Comparison of ENCODE assay signal across 12 cellular contexts in genomic region chr9:86854898-86855523, GRCh38.
DNase-seq lines count a peak whose midpoint lies in the region; ATAC-seq, FAIRE-seq and TF ChIP-seq lines count a peak whose summit lies in the region.
"Had no signal": no experiment of that assay in that cellular context is flagged by ENCODE, and none has a peak within 500 bp of the region (broad histone marks: within the 10 kb centered on the region; RNA-seq: fewer than 3 reads in every experiment).

No MANE protein-coding gene starts in this region.

- H3K4me1 Mint-ChIP-seq in mesothelial cell of epicardium = peaks cover 30% of the 10 kb centered on the region

- H3K27me3 Mint-ChIP-seq in mesothelial cell of epicardium (ENCODE audit: low read depth) = no peaks in the 10 kb centered on the region

- no peak for ATAC-seq in HG03139 (IDR thresholded peaks at IDR 0.05; ENCODE audit: unreplicated experiment)
- no peak for ATAC-seq in GM19023 (IDR thresholded peaks at IDR 0.05; ENCODE audit: unreplicated experiment)
- ATAC-seq in GM21515 (IDR thresholded peaks at IDR 0.05; ENCODE audit: unreplicated experiment) = no peak
- ATAC-seq: Panc1 had no signal

- FAIRE-seq in bronchial epithelial cell (lab: Jason Lieb, UNC) = no peak
- FAIRE-seq: G401.6 had no signal

- H3K27me3 ChIP-seq in bronchial epithelial cell (ENCODE audit: control insufficient read depth, insufficient read depth, low read length) = no peaks in the 10 kb centered on the region

- H3K36me3 ChIP-seq in bronchial epithelial cell (ENCODE audit: control insufficient read depth, insufficient read depth, low read length) = no peaks in the 10 kb centered on the region
- H3K36me3 ChIP-seq: left ventricle myocardium inferior had no signal

- no peak overlapping the region for H3K4me3 Mint-ChIP-seq in mesothelial cell of epicardium

- DNase-seq in Caki2 (ENCODE audit: low read depth) (peak; percentile 25), NCI-H1092 treated with DMSO at 0.1 percent for 48 hours (lab: John Stamatoyannopoulos, UW) (peak; percentile 85), bronchial epithelial cell (ENCODE audit: low read depth) (peak; percentile 51), mesothelial cell of epicardium (ENCODE audit: low spot score in 2 of 2, unreplicated experiment in 2 of 2) (peak in 1 of 2 experiments; percentile 49), DMS114 treated with DMSO at 0.1 percent for 48 hours (lab: John Stamatoyannopoulos, UW; ENCODE audit: unreplicated experiment) (no peak)
- DNase-seq: left ventricle myocardium inferior had no signal

- H3K9me3 Mint-ChIP-seq in mesothelial cell of epicardium = peaks cover 24% of the 10 kb centered on the region
- H3K9me3 Mint-ChIP-seq: activated T-helper 2 cell treated with anti-CD3 and anti-CD28 coated beads, Interferon-gamma antibody, Interleukin-2, Interleukin-4, amounts not matched to agents 10 μg/mL and 5 μg/mL and 100 μg/mL, durations not matched to agents 14 hours and 24 hours and 36 hours had no signal

- TF ChIP-seq CTCF in bronchial epithelial cell (IDR thresholded peaks at IDR 0.05; ENCODE audit: insufficient read depth, low read length, severe bottlenecking) (no peak), mesothelial cell of epicardium (IDR thresholded peaks at IDR 0.05; ENCODE audit: unreplicated experiment) (no peak)

- peaks cover 7% of the 10 kb centered on the region for H3K36me3 Mint-ChIP-seq in mesothelial cell of epicardium

- in situ Hi-C loops in Caki2 (cut with HindIII; ENCODE audit: low pct_unique_long_range_greater_than_20kb, low sequenced_read_pairs) = no loop called here

- peak overlapping the region; percentile 22 for H3K27ac Mint-ChIP-seq in mesothelial cell of epicardium
- H3K27ac Mint-ChIP-seq: activated T-helper 2 cell treated with anti-CD3 and anti-CD28 coated beads, Interferon-gamma antibody, Interleukin-2, Interleukin-4, amounts not matched to agents 10 μg/mL and 5 μg/mL and 100 μg/mL, durations not matched to agents 14 hours and 24 hours and 36 hours had no signal

- no peak overlapping the region for H3K4me3 ChIP-seq in bronchial epithelial cell (ENCODE audit: low read depth, low read length)
- H3K4me3 ChIP-seq: left ventricle myocardium inferior had no signal
